ENCODE assay signal across 8 cellular contexts in the genomic region with DNA sequence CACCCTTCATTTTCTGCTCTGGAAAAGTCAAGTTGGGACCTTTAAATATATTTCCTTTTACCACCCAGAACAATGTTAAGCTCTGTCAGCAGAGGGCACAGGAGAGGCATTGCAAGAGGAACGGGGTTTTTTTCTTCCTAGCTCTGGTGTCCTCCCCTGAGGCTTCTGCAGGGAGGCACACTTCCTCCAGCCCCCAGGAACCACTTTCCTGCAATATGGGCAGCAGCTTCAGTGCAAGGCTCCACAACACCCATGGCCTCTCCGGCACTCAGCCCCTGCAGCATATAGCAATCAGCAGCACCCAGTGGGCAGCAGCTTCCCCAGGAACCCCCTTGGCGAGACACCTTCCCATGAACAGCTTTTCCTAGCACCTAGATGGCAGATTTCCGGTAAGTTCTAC.
DNase-seq lines count a peak whose midpoint lies in the region; ATAC-seq and TF ChIP-seq lines count a peak whose summit lies in the region.

No MANE protein-coding gene starts in this region.

- CTCF ChIA-PET in OCI-LY7 (lab: Charles Lee; ENCODE audit: unreplicated experiment) = interaction anchor here (0.6 to 2.2 kb wide), 3 partner anchors 89 to 631 kb away, joined by 3 to 13 read pairs (median 3); no protein-coding TSS in a partner anchor
- CTCF ChIA-PET in RWPE1 (lab: Yijun Ruan, JAX) = interaction anchor here (0.5 to 3.3 kb wide), 7 partner anchors 39 to 304 kb away, joined by 3 to 15 read pairs (median 4); no protein-coding TSS in a partner anchor

- H3K4me3 ChIP-seq in OCI-LY7 (ENCODE audit: low read depth, low read length, poor library complexity, severe bottlenecking) (no peak overlapping the region), fibroblast of the aortic adventitia (ENCODE audit: low read depth, low read length) (no peak overlapping the region), esophagus muscularis mucosa (no peak overlapping the region)

- H3K4me1 ChIP-seq in OCI-LY7 (ENCODE audit: insufficient read depth, low read length, poor library complexity, severe bottlenecking) (no peaks in the 10 kb centered on the region), esophagus muscularis mucosa (peaks cover 0 to 8% (median 3%) of the 10 kb centered on the region in 4 donors)

- DNase-seq in DMS153 treated with DMSO at 0.1 percent for 48 hours (lab: John Stamatoyannopoulos, UW; ENCODE audit: unreplicated experiment) = peak; percentile 23
- DNase-seq in DMS153 (lab: John Stamatoyannopoulos, UW) = no peak
- peak; percentile 68 for DNase-seq in OCI-LY7 (ENCODE audit: low spot score)
- DNase-seq in fibroblast of the aortic adventitia (ENCODE audit: low read depth) = peak; percentile 33
- no peak for DNase-seq in RWPE1 (ENCODE audit: low spot score)
- DNase-seq in NCI-H2081 (lab: John Stamatoyannopoulos, UW) = no peak
- DNase-seq in esophagus muscularis mucosa (ENCODE audit: extremely low spot score) = no peak

- TF ChIP-seq CTCF in OCI-LY7 (conservative IDR thresholded peaks at IDR 0.05; ENCODE audit: low read length) (peak; percentile 88), fibroblast of the aortic adventitia (IDR thresholded peaks at IDR 0.05; ENCODE audit: insufficient read depth, low read length) (peak; percentile 47), RWPE1 (conservative IDR thresholded peaks at IDR 0.05; ENCODE audit: low read depth) (no peak), esophagus muscularis mucosa (IDR thresholded peaks at IDR 0.05) (no peak)

- TF ChIP-seq POLR2A in esophagus muscularis mucosa (IDR thresholded peaks at IDR 0.05; ENCODE audit: low read depth) = no peak

- H3K27me3 ChIP-seq in esophagus muscularis mucosa = no peaks in the 10 kb centered on the region

- BruUV-seq in OCI-LY7 (replicated peaks; lab: Mats Ljungman, UMichigan) = no TSS peak

- 69% methylated on average over 4 of the region's 4 CpGs for WGBS in esophagus muscularis mucosa

- intact Hi-C loops in OCI-LY7 (cut with micrococcal nuclease; ENCODE audit: unreplicated experiment) = loop anchor here (1.0 to 10.0 kb wide), 3 partner anchors 89 to 341 kb away; no protein-coding TSS in a partner anchor
- intact Hi-C loops in esophagus muscularis mucosa (cut with DNase I) = no loop called here

- no peak for TF ChIP-seq EP300 in esophagus muscularis mucosa (IDR thresholded peaks at IDR 0.05)

- H3K4me2 ChIP-seq in OCI-LY7 (ENCODE audit: low read length) = no peak overlapping the region

- no peaks in the 10 kb centered on the region for H3K79me2 ChIP-seq in OCI-LY7 (ENCODE audit: insufficient read depth, low read depth, low read length)

- POLR2A ChIA-PET in OCI-LY7 (lab: Charles Lee) = interaction anchor here (1.2 to 1.8 kb wide), 2 partner anchors 89 to 106 kb away, joined by 4 to 6 read pairs; no protein-coding TSS in a partner anchor
- POLR2A ChIA-PET in RWPE1 (lab: Yijun Ruan, JAX; ENCODE audit: low non-redundant PET) = no interaction called here

- 0 out of 2 replicates have a peak overlapping the region, but pooled peaks have one; percentile 40 for H2AFZ ChIP-seq in OCI-LY7 (ENCODE audit: low read length)

- H3K9me3 ChIP-seq in OCI-LY7 (ENCODE audit: low read length) (no peaks in the 10 kb centered on the region), esophagus muscularis mucosa (no peaks in the 10 kb centered on the region)

- H3K36me3 ChIP-seq in OCI-LY7 (ENCODE audit: insufficient read depth, low read length) = no peaks in the 10 kb centered on the region
- no peaks in the 10 kb centered on the region for H3K36me3 ChIP-seq in esophagus muscularis mucosa

- peak; percentile 70 for ATAC-seq in GM21529 (IDR thresholded peaks at IDR 0.05; ENCODE audit: unreplicated experiment)

- no peaks in the 10 kb centered on the region for H4K20me1 ChIP-seq in OCI-LY7 (ENCODE audit: insufficient read depth, low read length)

- H3K9me2 ChIP-seq in OCI-LY7 (ENCODE audit: insufficient read depth, low read length) = no peaks in the 10 kb centered on the region

- H3K27ac ChIP-seq in OCI-LY7 (ENCODE audit: low read depth, low read length, poor library complexity, severe bottlenecking) = no peak overlapping the region
- no peak overlapping the region for H3K27ac ChIP-seq in RWPE1
- H3K27ac ChIP-seq in esophagus muscularis mucosa (replicated peaks in 1 of 4) = no peak overlapping the region

Comparison
In these comparisons a context has a peak if more than half of its experiments do, and no peak if none do; other contexts are left out.
1. DNase-seq: peak in DMS153 treated with DMSO at 0.1 percent for 48 hours (single experiment), OCI-LY7 (single experiment) and fibroblast of the aortic adventitia (single experiment); none in DMS153 (single experiment), RWPE1 (single experiment), NCI-H2081 (0 of 2) and esophagus muscularis mucosa (single experiment).
2. CTCF ChIP-seq: peak in OCI-LY7 (single experiment) and fibroblast of the aortic adventitia (single experiment); none in RWPE1 (single experiment) and esophagus muscularis mucosa (0 of 3).